6 cellular contexts compared by ENCODE assay signal in genomic region chr3:67979342-67979741, GRCh38.
"Had no signal": no experiment of that assay in that cellular context is flagged by ENCODE, and none has a peak within 500 bp of the region (broad histone marks: within the 10 kb centered on the region; RNA-seq: fewer than 3 reads in every experiment).

No MANE protein-coding gene starts in this region.

- DNase-seq: Karpas-422, KBM-7, KG1 had no signal

- H3K4me3 ChIP-seq: K562 had no signal

- H3K27ac ChIP-seq: HL-60, KMS-11 had no signal

- ATAC-seq: K562 had no signal

- H3K9ac ChIP-seq: KMS-11 had no signal

- H3K4me2 ChIP-seq: KMS-11 had no signal

- FAIRE-seq: K562 had no signal
